Comparison of ENCODE assay signal across 11 cellular contexts in genomic region chrX:44904542-44905115, GRCh38. TPM values are rescaled to one million over a fixed set of nuclear protein-coding genes. Genes with fewer than 3 reads are reported as not detected.
DNase-seq lines count a peak whose midpoint lies in the region; ATAC-seq and TF ChIP-seq lines count a peak whose summit lies in the region.
"Had no signal": no experiment of that assay in that cellular context is flagged by ENCODE, and none has a peak within 500 bp of the region (broad histone marks: within the 10 kb centered on the region; RNA-seq: fewer than 3 reads in every experiment).

No MANE protein-coding gene starts in this region.

- no peak overlapping the region for H3K4me3 Mint-ChIP-seq in MCF 10A (ENCODE audit: unreplicated experiment)

- H3K4me2 ChIP-seq in mammary epithelial cell (ENCODE audit: insufficient read depth, low read depth, low read length), result no peak overlapping the region

- BruUV-seq in MCF 10A (replicated peaks; lab: Mats Ljungman, UMichigan) (no TSS peak), mammary epithelial cell (replicated peaks; lab: Mats Ljungman, UMichigan) (no TSS peak)

- H3K4me3 ChIP-seq in mammary epithelial cell (replicated peaks in 1 of 3; ENCODE audit: insufficient read depth in 1 of 3, low read depth in 2 of 3, low read length in 3 of 3) (no peak overlapping the region), thoracic aorta (peak overlapping the region; percentile 5)

- dilution Hi-C loops in mammary epithelial cell (cut with HindIII; ENCODE audit: low sequenced_read_pairs), result no loop called here

- WGBS in mammary epithelial cell (ENCODE audit: low coverage, missing lambda C conversion rate), result 34% methylated on average over 4 of the region's 4 CpGs

- no peak for ATAC-seq in foreskin keratinocyte
- ATAC-seq in thoracic aorta (ENCODE audit: insufficient number of reproducible peaks, low FRiP score, low read depth), result no peak
- ATAC-seq in HG03097 (IDR thresholded peaks at IDR 0.05; ENCODE audit: low FRiP score, unreplicated experiment), result no peak

- H3K9me3 ChIP-seq in mammary epithelial cell (replicated peaks; ENCODE audit: insufficient read depth, low read length), result no peaks in the 10 kb centered on the region
- H3K9me3 ChIP-seq in thoracic aorta, result no peaks in the 10 kb centered on the region

- intact Hi-C loops in MCF 10A (cut with micrococcal nuclease), result no loop called here
- intact Hi-C loops in mammary epithelial cell (cut with micrococcal nuclease), result no loop called here

- H3K9me3 Mint-ChIP-seq in MCF 10A (ENCODE audit: unreplicated experiment), result no peaks in the 10 kb centered on the region

- no peaks in the 10 kb centered on the region for H3K27me3 ChIP-seq in mammary epithelial cell (ENCODE audit: insufficient read depth, low read length)
- no peaks in the 10 kb centered on the region for H3K27me3 ChIP-seq in foreskin keratinocyte
- no peaks in the 10 kb centered on the region for H3K27me3 ChIP-seq in thoracic aorta (replicated peaks; ENCODE audit: insufficient read depth)

- H4K20me1 ChIP-seq in mammary epithelial cell (ENCODE audit: insufficient read depth, low read length), result no peaks in the 10 kb centered on the region

- H3K36me3 Mint-ChIP-seq in MCF 10A (ENCODE audit: insufficient read depth, unreplicated experiment), result peaks cover 6% of the 10 kb centered on the region

- POLR2A ChIA-PET in MCF 10A (lab: Yijun Ruan, JAX), result interaction anchor here (1.3 to 1.5 kb wide), 3 partner anchors 10 to 32 kb away, joined by 4 to 8 read pairs (median 5); partner anchors contain the start of gene KDM6A

- H3K27ac ChIP-seq in mammary epithelial cell (ENCODE audit: insufficient read depth, low read depth, low read length) (no peak overlapping the region), VCaP (no peak overlapping the region), foreskin keratinocyte (no peak overlapping the region), thoracic aorta (no peak overlapping the region)

- no peak for TF ChIP-seq CTCF in MCF 10A (IDR thresholded peaks at IDR 0.05; ENCODE audit: unreplicated experiment)
- TF ChIP-seq CTCF in mammary epithelial cell (conservative IDR thresholded peaks at IDR 0.05 in 1 of 2, IDR thresholded peaks at IDR 0.05 in 1 of 2; ENCODE audit: extremely low read depth in 1 of 2, insufficient read depth in 1 of 2, low read depth in 1 of 2, low read length in 2 of 2), result peak in 1 of 2 donors; percentile 35
- TF ChIP-seq CTCF in VCaP (conservative IDR thresholded peaks at IDR 0.05), result peak; percentile 56
- TF ChIP-seq CTCF in foreskin keratinocyte (conservative IDR thresholded peaks at IDR 0.05), result peak; percentile 29
- TF ChIP-seq CTCF in thoracic aorta (IDR thresholded peaks at IDR 0.05), result no peak

- H3K27ac Mint-ChIP-seq in MCF 10A (ENCODE audit: low read depth, unreplicated experiment), result peak overlapping the region; percentile 9

- CTCF ChIA-PET in MCF 10A (lab: Yijun Ruan, JAX) (interaction anchor here (0.5 to 0.8 kb wide), 3 partner anchors 23 to 319 kb away, joined by 4 to 5 read pairs (median 5); no protein-coding TSS in a partner anchor), mammary epithelial cell (lab: Charles Lee; ENCODE audit: low non-redundant PET) (interaction anchor here (0.6 kb wide), 1 partner anchor 32 kb away, joined by 30 read pairs; no protein-coding TSS in a partner anchor)

- no peak overlapping the region for H2AFZ ChIP-seq in mammary epithelial cell (ENCODE audit: low read depth, low read length)

- in situ Hi-C loops in mammary epithelial cell (cut with MboI; ENCODE audit: low sequenced_read_pairs in 2 of 2), result no loop called here

- peaks cover 16% of the 10 kb centered on the region for H3K4me1 ChIP-seq in mammary epithelial cell (ENCODE audit: insufficient read depth, low read length)
- peaks cover 6% of the 10 kb centered on the region for H3K4me1 ChIP-seq in foreskin keratinocyte
- peaks cover 16 to 20% of the 10 kb centered on the region in 2 donors for H3K4me1 ChIP-seq in thoracic aorta (ENCODE audit: control insufficient read depth in 1 of 2, low read depth in 2 of 2)

- H3K79me2 ChIP-seq in mammary epithelial cell (ENCODE audit: insufficient read depth, low read length), result peaks cover 96% of the 10 kb centered on the region

- H3K36me3 ChIP-seq in mammary epithelial cell (ENCODE audit: insufficient read depth, low read length), result no peaks in the 10 kb centered on the region
- no peaks in the 10 kb centered on the region for H3K36me3 ChIP-seq in thoracic aorta

- DNase-seq in MCF 10A (ENCODE audit: unreplicated experiment) (no peak), mammary epithelial cell (no peak), foreskin keratinocyte (no peak), thoracic aorta (ENCODE audit: low spot score) (no peak), occipital lobe (lab: John Stamatoyannopoulos, UW) (no peak), NCI-H345 treated with DMSO at 0.1 percent for 48 hours (lab: John Stamatoyannopoulos, UW; ENCODE audit: unreplicated experiment) (no peak)
- DNase-seq: NCI-H2029 treated with DMSO at 0.1 percent for 48 hours, retina, SHP77 had no signal

- no peaks in the 10 kb centered on the region for H3K27me3 Mint-ChIP-seq in MCF 10A (ENCODE audit: insufficient read depth, unreplicated experiment)

- H3K9ac ChIP-seq in mammary epithelial cell (ENCODE audit: insufficient read depth, low read length), result no peak overlapping the region

- H3K4me1 Mint-ChIP-seq in MCF 10A (ENCODE audit: insufficient read depth, unreplicated experiment), result peaks cover 54% of the 10 kb centered on the region

RNA-seq across cellular contexts. Expression of gene KDM6A, which starts 31.6 kb away (rescaled TPM):
- total RNA-seq in MCF 10A (2022), result 30.8 and 31.8 TPM in 2 replicates
- 10 to 100 TPM; 45.4 to 46.8 TPM for total RNA-seq in mammary epithelial cell
- polyA plus RNA-seq in mammary epithelial cell, result 18.9 TPM
- polyA minus RNA-seq in mammary epithelial cell, result 47.4 TPM
- total RNA-seq in foreskin keratinocyte, result 31.2 and 32.3 TPM in 2 replicates
- polyA plus RNA-seq in foreskin keratinocyte, result 8.9 and 10.0 TPM in 2 replicates
- total RNA-seq in thoracic aorta, result 10 to 100 TPM; 18.3 to 26.9 TPM
- total RNA-seq in occipital lobe, result 46.3 TPM

Comparison
In these comparisons a context has a peak if more than half of its experiments do, and no peak if none do; other contexts are left out.
1. CTCF ChIP-seq: peak in VCaP (single experiment) and foreskin keratinocyte (single experiment); none in MCF 10A (single experiment) and thoracic aorta (single experiment).